In genomic region chr1:43359696-43360095, GRCh38 we compare ENCODE assay signal across 8 cellular contexts. TPM values are rescaled to one million over a fixed set of nuclear protein-coding genes. Genes with fewer than 3 reads are reported as not detected.
A peak's percentile ranks its signal among the peaks of the same experiment; 100 is the strongest.
DNase-seq lines count a peak whose midpoint lies in the region; ATAC-seq, FAIRE-seq and TF ChIP-seq lines count a peak whose summit lies in the region.

No MANE protein-coding gene starts in this region.

- POLR2A ChIA-PET in RWPE1 (lab: Yijun Ruan, JAX; ENCODE audit: low non-redundant PET), result no interaction called here

- DNase-seq in activated CD8-positive, alpha-beta memory T cell treated with anti-CD3 and anti-CD28 coated beads, Interleukin-2, amount 10 ng/mL, durations not matched to agents 7 days and 5 days, result no peak
- DNase-seq in activated CD8-positive, alpha-beta memory T cell treated with anti-CD3 and anti-CD28 coated beads, Interleukin-2, amount 50 U/mL, for 4 hours, result no peak
- DNase-seq in RWPE1 (ENCODE audit: low spot score), result no peak
- no peak for DNase-seq in fibroblast of lung (ENCODE audit: low read depth in 2 of 2)
- DNase-seq in stimulated activated effector memory CD8-positive, alpha-beta T cell treated with anti-CD3 and anti-CD28 coated beads, Interleukin-12 subunit alpha, Interleukin-12 subunit beta, amount 100 ng/mL, for 72 hours (ENCODE audit: low spot score in 2 of 2), result no peak
- DNase-seq in HTR-8/SVneo (ENCODE audit: insufficient read length, low spot score), result no peak
- no peak for DNase-seq in GM13976 (ENCODE audit: low spot score)
- DNase-seq in midbrain (lab: John Stamatoyannopoulos, UW), result no peak

- no peaks in the 10 kb centered on the region for H3K9me3 Mint-ChIP-seq in activated CD8-positive, alpha-beta memory T cell treated with anti-CD3 and anti-CD28 coated beads, Interleukin-2, amount 10 ng/mL, durations not matched to agents 7 days and 5 days (ENCODE audit: low read depth)
- H3K9me3 Mint-ChIP-seq in stimulated activated effector memory CD8-positive, alpha-beta T cell treated with anti-CD3 and anti-CD28 coated beads, Interleukin-12 subunit alpha, Interleukin-12 subunit beta, amount 100 ng/mL, for 72 hours, result no peaks in the 10 kb centered on the region

- no peak for ATAC-seq in activated CD8-positive, alpha-beta memory T cell treated with anti-CD3 and anti-CD28 coated beads, Interleukin-2, amount 10 ng/mL, durations not matched to agents 7 days and 5 days
- ATAC-seq in stimulated activated effector memory CD8-positive, alpha-beta T cell treated with anti-CD3 and anti-CD28 coated beads, Interleukin-12 subunit alpha, Interleukin-12 subunit beta, amount 100 ng/mL, for 72 hours, result no peak

- CTCF ChIA-PET in activated CD8-positive, alpha-beta memory T cell treated with anti-CD3 and anti-CD28 coated beads, Interleukin-2, amount 10 ng/mL, durations not matched to agents 7 days and 5 days (lab: Charles Lee), result interaction anchor here (1.6 kb wide), 1 partner anchor 8 kb away, joined by 10 read pairs; the partner anchor contains the start of gene ELOVL1
- CTCF ChIA-PET in RWPE1 (lab: Yijun Ruan, JAX), result interaction anchor here (0.7 kb wide), 1 partner anchor 43 kb away, joined by 6 read pairs; no protein-coding TSS in a partner anchor

- TF ChIP-seq CTCF in RWPE1 (conservative IDR thresholded peaks at IDR 0.05; ENCODE audit: low read depth), result no peak
- TF ChIP-seq CTCF in fibroblast of lung (conservative IDR thresholded peaks at IDR 0.05 in 1 of 2, IDR thresholded peaks at IDR 0.05 in 1 of 2; ENCODE audit: low read depth in 1 of 2, low read length in 2 of 2), result no peak
- no peak for TF ChIP-seq CTCF in GM13976 (IDR thresholded peaks at IDR 0.05; ENCODE audit: borderline replicate concordance, control extremely low read depth, extremely low read depth, insufficient read depth, missing control alignments)

- H3K4me1 ChIP-seq in fibroblast of lung (ENCODE audit: control insufficient read depth, extremely low read depth, insufficient read depth, low read length), result peaks cover 20% of the 10 kb centered on the region

- peaks cover 51% of the 10 kb centered on the region for H3K4me1 Mint-ChIP-seq in activated CD8-positive, alpha-beta memory T cell treated with anti-CD3 and anti-CD28 coated beads, Interleukin-2, amount 10 ng/mL, durations not matched to agents 7 days and 5 days
- peaks cover 47% of the 10 kb centered on the region for H3K4me1 Mint-ChIP-seq in stimulated activated effector memory CD8-positive, alpha-beta T cell treated with anti-CD3 and anti-CD28 coated beads, Interleukin-12 subunit alpha, Interleukin-12 subunit beta, amount 100 ng/mL, for 72 hours

- H3K9ac ChIP-seq in fibroblast of lung (ENCODE audit: insufficient read depth, low read length), result no peak overlapping the region

- H2AFZ ChIP-seq in fibroblast of lung (ENCODE audit: low read length), result no peak overlapping the region

- peak overlapping the region; percentile 94 for H3K27ac ChIP-seq in RWPE1
- peak overlapping the region; percentile 73 for H3K27ac ChIP-seq in fibroblast of lung (ENCODE audit: insufficient read depth, low read length)

- in situ Hi-C loops in GM13976 (cut with MboI; ENCODE audit: low sequenced_read_pairs, unreplicated experiment), result loop anchor here (25.0 kb wide), 1 partner anchor 122 kb away; no protein-coding TSS in a partner anchor

- H3K4me2 ChIP-seq in fibroblast of lung (ENCODE audit: extremely low read depth, insufficient read depth, low read length), result peak overlapping the region; percentile 95

- no peak for FAIRE-seq in HTR-8/SVneo (lab: Jason Lieb, UNC)

- peaks cover 57% of the 10 kb centered on the region for H3K36me3 Mint-ChIP-seq in activated CD8-positive, alpha-beta memory T cell treated with anti-CD3 and anti-CD28 coated beads, Interleukin-2, amount 10 ng/mL, durations not matched to agents 7 days and 5 days
- H3K36me3 Mint-ChIP-seq in stimulated activated effector memory CD8-positive, alpha-beta T cell treated with anti-CD3 and anti-CD28 coated beads, Interleukin-12 subunit alpha, Interleukin-12 subunit beta, amount 100 ng/mL, for 72 hours, result peaks cover 74% of the 10 kb centered on the region

- H3K27me3 Mint-ChIP-seq in activated CD8-positive, alpha-beta memory T cell treated with anti-CD3 and anti-CD28 coated beads, Interleukin-2, amount 10 ng/mL, durations not matched to agents 7 days and 5 days, result no peaks in the 10 kb centered on the region

- H3K27me3 ChIP-seq in fibroblast of lung (ENCODE audit: control insufficient read depth, insufficient read depth, low read length), result no peaks in the 10 kb centered on the region

- peaks cover 24% of the 10 kb centered on the region for H3K36me3 ChIP-seq in fibroblast of lung (ENCODE audit: control insufficient read depth, insufficient read depth, low read length)

- peaks cover 40% of the 10 kb centered on the region for H3K79me2 ChIP-seq in fibroblast of lung (ENCODE audit: control insufficient read depth, insufficient read depth, low read length)

- no peaks in the 10 kb centered on the region for H4K20me1 ChIP-seq in fibroblast of lung (ENCODE audit: control insufficient read depth, extremely low read depth, insufficient read depth, low read length)

- H3K9me3 ChIP-seq in fibroblast of lung (ENCODE audit: control insufficient read depth, insufficient read depth, low read depth, low read length), result no peaks in the 10 kb centered on the region

- H3K27ac Mint-ChIP-seq in activated CD8-positive, alpha-beta memory T cell treated with anti-CD3 and anti-CD28 coated beads, Interleukin-2, amount 10 ng/mL, durations not matched to agents 7 days and 5 days, result peak overlapping the region; percentile 83
- H3K27ac Mint-ChIP-seq in stimulated activated effector memory CD8-positive, alpha-beta T cell treated with anti-CD3 and anti-CD28 coated beads, Interleukin-12 subunit alpha, Interleukin-12 subunit beta, amount 100 ng/mL, for 72 hours, result peak overlapping the region; percentile 96

- peak overlapping the region; percentile 94 for H3K4me3 Mint-ChIP-seq in activated CD8-positive, alpha-beta memory T cell treated with anti-CD3 and anti-CD28 coated beads, Interleukin-2, amount 10 ng/mL, durations not matched to agents 7 days and 5 days
- peak overlapping the region; percentile 90 for H3K4me3 Mint-ChIP-seq in stimulated activated effector memory CD8-positive, alpha-beta T cell treated with anti-CD3 and anti-CD28 coated beads, Interleukin-12 subunit alpha, Interleukin-12 subunit beta, amount 100 ng/mL, for 72 hours

- peak overlapping the region; percentile 65 to 80 (median 72) for H3K4me3 ChIP-seq in fibroblast of lung (replicated peaks in 1 of 4; ENCODE audit: control extremely low read depth in 1 of 4, insufficient read depth in 1 of 4, low read depth in 3 of 4, low read length in 4 of 4)

RNA-seq across cellular contexts. Expression of gene CDC20, which starts 0.9 kb away (rescaled TPM):
- total RNA-seq in activated CD8-positive, alpha-beta memory T cell treated with anti-CD3 and anti-CD28 coated beads, Interleukin-2, amount 10 ng/mL, durations not matched to agents 7 days and 5 days, result 100 to 1,000 TPM; 188 to 194 TPM
- total RNA-seq in fibroblast of lung, result 1.3 and 24.1 TPM in 2 replicates
- polyA plus RNA-seq in fibroblast of lung, result 16.7 and 88.0 TPM in 2 replicates
- 19.4 and 114 TPM in 2 replicates for polyA plus RNA-seq in fibroblast of lung (2012)
- polyA minus RNA-seq in fibroblast of lung (ENCODE audit: low replicate concordance), result 53.6 and 300 TPM in 2 replicates

RNA-seq across cellular contexts. Expression of gene ELOVL1, which starts 8.1 kb away (rescaled TPM):
- total RNA-seq in activated CD8-positive, alpha-beta memory T cell treated with anti-CD3 and anti-CD28 coated beads, Interleukin-2, amount 10 ng/mL, durations not matched to agents 7 days and 5 days, result 10 to 100 TPM; 64.4 to 74.2 TPM
- total RNA-seq in fibroblast of lung, result 33.4 and 65.2 TPM in 2 replicates
- polyA plus RNA-seq in fibroblast of lung, result 172 and 203 TPM in 2 replicates
- polyA plus RNA-seq in fibroblast of lung (2012), result 123 and 155 TPM in 2 replicates
- 185 and 279 TPM in 2 replicates for polyA minus RNA-seq in fibroblast of lung (ENCODE audit: low replicate concordance)

RNA-seq across cellular contexts. Expression of gene MPL, which starts 22.1 kb away (rescaled TPM):
- not detected for total RNA-seq in activated CD8-positive, alpha-beta memory T cell treated with anti-CD3 and anti-CD28 coated beads, Interleukin-2, amount 10 ng/mL, durations not matched to agents 7 days and 5 days
- not detected in 2 replicates for total RNA-seq in fibroblast of lung
- polyA plus RNA-seq in fibroblast of lung, result not detected in 2 replicates
- polyA plus RNA-seq in fibroblast of lung (2012), result 0.12 TPM in 1 of 2 replicates, not detected in the other
- polyA minus RNA-seq in fibroblast of lung (ENCODE audit: low replicate concordance), result not detected in 2 replicates

RNA-seq across cellular contexts. Expression of gene MED8, which starts 29.9 kb away (rescaled TPM):
- total RNA-seq in activated CD8-positive, alpha-beta memory T cell treated with anti-CD3 and anti-CD28 coated beads, Interleukin-2, amount 10 ng/mL, durations not matched to agents 7 days and 5 days, result 10 to 100 TPM; 38.7 to 43.6 TPM
- total RNA-seq in fibroblast of lung, result 56.2 and 69.2 TPM in 2 replicates
- 45.8 and 49.7 TPM in 2 replicates for polyA plus RNA-seq in fibroblast of lung
- 59.5 and 65.3 TPM in 2 replicates for polyA plus RNA-seq in fibroblast of lung (2012)
- polyA minus RNA-seq in fibroblast of lung (ENCODE audit: low replicate concordance), result 28.4 and 30.6 TPM in 2 replicates

RNA-seq across cellular contexts. Expression of gene SZT2, which starts 30.0 kb away (rescaled TPM):
- total RNA-seq in activated CD8-positive, alpha-beta memory T cell treated with anti-CD3 and anti-CD28 coated beads, Interleukin-2, amount 10 ng/mL, durations not matched to agents 7 days and 5 days, result 10 to 100 TPM; 52.2 to 60.2 TPM
- total RNA-seq in fibroblast of lung, result 17.2 and 26.9 TPM in 2 replicates
- 7.1 and 8.5 TPM in 2 replicates for polyA plus RNA-seq in fibroblast of lung
- polyA plus RNA-seq in fibroblast of lung (2012), result 7.8 and 8.1 TPM in 2 replicates
- polyA minus RNA-seq in fibroblast of lung (ENCODE audit: low replicate concordance), result 65.4 and 101 TPM in 2 replicates
